ENCODE assay signal across 1 cellular context in the genomic region with DNA sequence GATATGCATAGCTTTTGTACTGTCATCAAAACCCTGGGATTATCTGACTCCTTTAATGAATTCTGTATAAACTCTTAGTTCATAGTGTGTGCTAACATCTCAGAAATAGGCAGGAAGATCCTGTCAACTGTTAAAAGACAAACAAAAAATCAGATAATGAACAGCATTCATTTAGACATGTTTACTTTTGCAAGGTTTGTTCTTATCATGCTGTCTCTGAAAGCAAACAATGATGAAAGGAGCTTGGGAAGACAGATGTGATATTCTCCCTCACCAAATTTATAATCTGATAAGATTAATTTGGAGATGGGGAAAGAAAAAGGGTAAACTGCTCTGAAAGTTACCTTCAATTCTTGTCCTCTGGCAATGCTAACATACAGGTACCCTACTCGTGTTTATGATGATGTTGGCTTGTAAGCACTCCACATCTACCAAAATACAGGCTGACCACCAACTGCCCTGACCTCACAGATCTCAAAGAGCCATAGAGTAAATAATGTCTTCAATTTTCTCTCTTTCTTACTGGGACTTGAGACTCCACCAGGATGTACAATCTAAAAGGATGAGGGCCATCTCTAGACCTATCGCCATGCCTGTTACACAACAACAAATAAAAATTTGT.
A peak's percentile ranks its signal among the peaks of the same experiment; 100 is the strongest.
TF ChIP-seq lines count a peak whose summit lies in the region.

No MANE protein-coding gene starts in this region.

TF ChIP-seq in HepG2, 621 proteins besides CTCF, POLR2A, EP300 and RAD21 (continued from another document and continues in another):
- TF ChIP-seq, protein P1, sequence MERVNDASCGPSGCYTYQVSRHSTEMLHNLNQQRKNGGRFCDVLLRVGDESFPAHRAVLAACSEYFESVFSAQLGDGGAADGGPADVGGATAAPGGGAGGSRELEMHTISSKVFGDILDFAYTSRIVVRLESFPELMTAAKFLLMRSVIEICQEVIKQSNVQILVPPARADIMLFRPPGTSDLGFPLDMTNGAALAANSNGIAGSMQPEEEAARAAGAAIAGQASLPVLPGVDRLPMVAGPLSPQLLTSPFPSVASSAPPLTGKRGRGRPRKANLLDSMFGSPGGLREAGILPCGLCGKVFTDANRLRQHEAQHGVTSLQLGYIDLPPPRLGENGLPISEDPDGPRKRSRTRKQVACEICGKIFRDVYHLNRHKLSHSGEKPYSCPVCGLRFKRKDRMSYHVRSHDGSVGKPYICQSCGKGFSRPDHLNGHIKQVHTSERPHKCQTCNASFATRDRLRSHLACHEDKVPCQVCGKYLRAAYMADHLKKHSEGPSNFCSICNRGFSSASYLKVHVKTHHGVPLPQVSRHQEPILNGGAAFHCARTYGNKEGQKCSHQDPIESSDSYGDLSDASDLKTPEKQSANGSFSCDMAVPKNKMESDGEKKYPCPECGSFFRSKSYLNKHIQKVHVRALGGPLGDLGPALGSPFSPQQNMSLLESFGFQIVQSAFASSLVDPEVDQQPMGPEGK (CRISPR knock-in tag; IDR thresholded peaks at IDR 0.05) = no peak
- TF ChIP-seq ZFYVE20 (CRISPR knock-in tag; IDR thresholded peaks at IDR 0.05; ENCODE audit: borderline replicate concordance, low read depth) = no peak
- no peak for TF ChIP-seq MBD4 (IDR thresholded peaks at IDR 0.05; ENCODE audit: borderline replicate concordance, low read length)
- no peak for TF ChIP-seq NKX3-1 (CRISPR knock-in tag; IDR thresholded peaks at IDR 0.05)
- no peak for TF ChIP-seq SETDB1 (CRISPR knock-in tag; IDR thresholded peaks at IDR 0.05; ENCODE audit: borderline replicate concordance)
- TF ChIP-seq, protein P2, sequence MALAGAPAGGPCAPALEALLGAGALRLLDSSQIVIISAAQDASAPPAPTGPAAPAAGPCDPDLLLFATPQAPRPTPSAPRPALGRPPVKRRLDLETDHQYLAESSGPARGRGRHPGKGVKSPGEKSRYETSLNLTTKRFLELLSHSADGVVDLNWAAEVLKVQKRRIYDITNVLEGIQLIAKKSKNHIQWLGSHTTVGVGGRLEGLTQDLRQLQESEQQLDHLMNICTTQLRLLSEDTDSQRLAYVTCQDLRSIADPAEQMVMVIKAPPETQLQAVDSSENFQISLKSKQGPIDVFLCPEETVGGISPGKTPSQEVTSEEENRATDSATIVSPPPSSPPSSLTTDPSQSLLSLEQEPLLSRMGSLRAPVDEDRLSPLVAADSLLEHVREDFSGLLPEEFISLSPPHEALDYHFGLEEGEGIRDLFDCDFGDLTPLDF (CRISPR knock-in tag; IDR thresholded peaks at IDR 0.05) = no peak
- TF ChIP-seq RFXAP (CRISPR knock-in tag; IDR thresholded peaks at IDR 0.05; ENCODE audit: borderline replicate concordance) = no peak
- TF ChIP-seq SOX13 (IDR thresholded peaks at IDR 0.05) = no peak; the same call in 1 of the 2 replicates
- TF ChIP-seq SOX13 (CRISPR knock-in tag; conservative IDR thresholded peaks at IDR 0.05 in 1 of 2, IDR thresholded peaks at IDR 0.05 in 1 of 2) = peak in 1 of 2 experiments; percentile 88; a peak in 2 of 4 replicates
- no peak for TF ChIP-seq ZNF350 (CRISPR knock-in tag; IDR thresholded peaks at IDR 0.05; ENCODE audit: borderline replicate concordance, low read depth)
- TF ChIP-seq ZNF34 (CRISPR knock-in tag; IDR thresholded peaks at IDR 0.05; ENCODE audit: borderline replicate concordance) = no peak
- no peak for TF ChIP-seq POGZ (CRISPR knock-in tag; IDR thresholded peaks at IDR 0.05)
- TF ChIP-seq ZNF790 (CRISPR knock-in tag; IDR thresholded peaks at IDR 0.05; ENCODE audit: borderline replicate concordance) = no peak
- TF ChIP-seq NAIF1 (CRISPR knock-in tag; IDR thresholded peaks at IDR 0.05; ENCODE audit: borderline replicate concordance) = no peak
- TF ChIP-seq DMAP1 (CRISPR knock-in tag; IDR thresholded peaks at IDR 0.05) = no peak
- TF ChIP-seq FOXJ3 (CRISPR knock-in tag; IDR thresholded peaks at IDR 0.05; ENCODE audit: borderline replicate concordance) = peak; percentile 82; the same call in 1 of the 2 replicates
- TF ChIP-seq KMT2B (CRISPR knock-in tag; IDR thresholded peaks at IDR 0.05) = no peak
- TF ChIP-seq ZNF841 (CRISPR knock-in tag; IDR thresholded peaks at IDR 0.05; ENCODE audit: borderline replicate concordance) = no peak
- TF ChIP-seq ZFY (CRISPR knock-in tag; IDR thresholded peaks at IDR 0.05) = no peak
- TF ChIP-seq ARNT (IDR thresholded peaks at IDR 0.05) = no peak
- TF ChIP-seq, protein P3, sequence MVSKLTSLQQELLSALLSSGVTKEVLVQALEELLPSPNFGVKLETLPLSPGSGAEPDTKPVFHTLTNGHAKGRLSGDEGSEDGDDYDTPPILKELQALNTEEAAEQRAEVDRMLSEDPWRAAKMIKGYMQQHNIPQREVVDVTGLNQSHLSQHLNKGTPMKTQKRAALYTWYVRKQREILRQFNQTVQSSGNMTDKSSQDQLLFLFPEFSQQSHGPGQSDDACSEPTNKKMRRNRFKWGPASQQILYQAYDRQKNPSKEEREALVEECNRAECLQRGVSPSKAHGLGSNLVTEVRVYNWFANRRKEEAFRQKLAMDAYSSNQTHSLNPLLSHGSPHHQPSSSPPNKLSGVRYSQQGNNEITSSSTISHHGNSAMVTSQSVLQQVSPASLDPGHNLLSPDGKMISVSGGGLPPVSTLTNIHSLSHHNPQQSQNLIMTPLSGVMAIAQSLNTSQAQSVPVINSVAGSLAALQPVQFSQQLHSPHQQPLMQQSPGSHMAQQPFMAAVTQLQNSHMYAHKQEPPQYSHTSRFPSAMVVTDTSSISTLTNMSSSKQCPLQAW (CRISPR knock-in tag; IDR thresholded peaks at IDR 0.05) = no peak
- TF ChIP-seq, protein P4, sequence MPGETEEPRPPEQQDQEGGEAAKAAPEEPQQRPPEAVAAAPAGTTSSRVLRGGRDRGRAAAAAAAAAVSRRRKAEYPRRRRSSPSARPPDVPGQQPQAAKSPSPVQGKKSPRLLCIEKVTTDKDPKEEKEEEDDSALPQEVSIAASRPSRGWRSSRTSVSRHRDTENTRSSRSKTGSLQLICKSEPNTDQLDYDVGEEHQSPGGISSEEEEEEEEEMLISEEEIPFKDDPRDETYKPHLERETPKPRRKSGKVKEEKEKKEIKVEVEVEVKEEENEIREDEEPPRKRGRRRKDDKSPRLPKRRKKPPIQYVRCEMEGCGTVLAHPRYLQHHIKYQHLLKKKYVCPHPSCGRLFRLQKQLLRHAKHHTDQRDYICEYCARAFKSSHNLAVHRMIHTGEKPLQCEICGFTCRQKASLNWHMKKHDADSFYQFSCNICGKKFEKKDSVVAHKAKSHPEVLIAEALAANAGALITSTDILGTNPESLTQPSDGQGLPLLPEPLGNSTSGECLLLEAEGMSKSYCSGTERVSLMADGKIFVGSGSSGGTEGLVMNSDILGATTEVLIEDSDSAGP (CRISPR knock-in tag; IDR thresholded peaks at IDR 0.05; ENCODE audit: borderline replicate concordance) = no peak
- TF ChIP-seq PHF21A (CRISPR knock-in tag; IDR thresholded peaks at IDR 0.05) = no peak; the same call in 1 of the 2 replicates
- TF ChIP-seq ZFX (CRISPR knock-in tag; IDR thresholded peaks at IDR 0.05; ENCODE audit: low read depth) = no peak
- TF ChIP-seq SRSF4 (IDR thresholded peaks at IDR 0.05; ENCODE audit: low read depth, low read length, poor library complexity, severe bottlenecking) = no peak
- TF ChIP-seq, protein P5, sequence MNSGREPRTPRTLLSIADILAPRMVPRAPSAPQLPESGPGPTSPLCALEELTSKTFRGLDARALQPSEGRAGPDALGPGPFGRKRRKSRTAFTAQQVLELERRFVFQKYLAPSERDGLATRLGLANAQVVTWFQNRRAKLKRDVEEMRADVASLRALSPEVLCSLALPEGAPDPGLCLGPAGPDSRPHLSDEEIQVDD (CRISPR knock-in tag; IDR thresholded peaks at IDR 0.05; ENCODE audit: borderline replicate concordance) = no peak
- TF ChIP-seq ZNF484 (CRISPR knock-in tag; IDR thresholded peaks at IDR 0.05; ENCODE audit: borderline replicate concordance, low read depth) = no peak
- TF ChIP-seq, protein P6, sequence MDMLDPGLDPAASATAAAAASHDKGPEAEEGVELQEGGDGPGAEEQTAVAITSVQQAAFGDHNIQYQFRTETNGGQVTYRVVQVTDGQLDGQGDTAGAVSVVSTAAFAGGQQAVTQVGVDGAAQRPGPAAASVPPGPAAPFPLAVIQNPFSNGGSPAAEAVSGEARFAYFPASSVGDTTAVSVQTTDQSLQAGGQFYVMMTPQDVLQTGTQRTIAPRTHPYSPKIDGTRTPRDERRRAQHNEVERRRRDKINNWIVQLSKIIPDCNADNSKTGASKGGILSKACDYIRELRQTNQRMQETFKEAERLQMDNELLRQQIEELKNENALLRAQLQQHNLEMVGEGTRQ (IDR thresholded peaks at IDR 0.05; ENCODE audit: low read depth, low read length) = no peak
- TF ChIP-seq, protein P6 (CRISPR knock-in tag; IDR thresholded peaks at IDR 0.05; ENCODE audit: borderline replicate concordance) = no peak
- 0 out of 2 replicates have a peak, but pooled peaks have one; percentile 38 for TF ChIP-seq DPF2 (CRISPR knock-in tag; IDR thresholded peaks at IDR 0.05; ENCODE audit: borderline replicate concordance, low read depth)
- no peak for TF ChIP-seq YY1 (IDR thresholded peaks at IDR 0.05; ENCODE audit: insufficient read depth, insufficient replicate concordance, low read depth, low read length)
- no peak for TF ChIP-seq RELA (CRISPR knock-in tag; IDR thresholded peaks at IDR 0.05)
- no peak for TF ChIP-seq ZMAT3 (CRISPR knock-in tag; conservative IDR thresholded peaks at IDR 0.05)
- TF ChIP-seq ZNF552 (CRISPR knock-in tag; IDR thresholded peaks at IDR 0.05; ENCODE audit: borderline replicate concordance) = no peak
- 0 out of 2 replicates have a peak, but pooled peaks have one; percentile 33 for TF ChIP-seq KDM3A (CRISPR knock-in tag; IDR thresholded peaks at IDR 0.05; ENCODE audit: low read depth)
- no peak for TF ChIP-seq ZNF296 (CRISPR knock-in tag; conservative IDR thresholded peaks at IDR 0.05)
- no peak for TF ChIP-seq HDAC6 (IDR thresholded peaks at IDR 0.05; ENCODE audit: low read depth, low read length)
- peak; percentile 74 for TF ChIP-seq NR2F6 (IDR thresholded peaks at IDR 0.05)
- TF ChIP-seq NR2F6 (CRISPR knock-in tag; IDR thresholded peaks at IDR 0.05) = peak; percentile 48
- TF ChIP-seq SMC3 (IDR thresholded peaks at IDR 0.05; ENCODE audit: low read length) = no peak
- TF ChIP-seq NCOA1 (CRISPR knock-in tag; IDR thresholded peaks at IDR 0.05) = no peak
- TF ChIP-seq, protein P7, sequence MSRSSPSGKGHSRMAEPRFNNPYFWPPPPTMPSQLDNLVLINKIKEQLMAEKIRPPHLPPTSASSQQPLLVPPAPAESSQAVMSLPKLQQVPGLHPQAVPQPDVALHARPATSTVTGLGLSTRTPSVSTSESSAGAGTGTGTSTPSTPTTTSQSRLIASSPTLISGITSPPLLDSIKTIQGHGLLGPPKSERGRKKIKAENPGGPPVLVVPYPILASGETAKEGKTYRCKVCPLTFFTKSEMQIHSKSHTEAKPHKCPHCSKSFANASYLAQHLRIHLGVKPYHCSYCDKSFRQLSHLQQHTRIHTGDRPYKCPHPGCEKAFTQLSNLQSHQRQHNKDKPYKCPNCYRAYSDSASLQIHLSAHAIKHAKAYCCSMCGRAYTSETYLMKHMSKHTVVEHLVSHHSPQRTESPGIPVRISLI (CRISPR knock-in tag; IDR thresholded peaks at IDR 0.05; ENCODE audit: borderline replicate concordance) = no peak
- no peak for TF ChIP-seq ZNF782 (CRISPR knock-in tag; IDR thresholded peaks at IDR 0.05; ENCODE audit: borderline replicate concordance)
- TF ChIP-seq ZBTB20 (CRISPR knock-in tag; IDR thresholded peaks at IDR 0.05; ENCODE audit: borderline replicate concordance, low read depth) = no peak
- no peak for TF ChIP-seq CHD4 (IDR thresholded peaks at IDR 0.05; ENCODE audit: borderline replicate concordance, low read length)
- TF ChIP-seq ZNF101 (CRISPR knock-in tag; IDR thresholded peaks at IDR 0.05; ENCODE audit: borderline replicate concordance, low read depth) = no peak
- TF ChIP-seq GATAD1 (CRISPR knock-in tag; IDR thresholded peaks at IDR 0.05) = 0 out of 2 replicates have a peak, but pooled peaks have one; percentile 3
- no peak for TF ChIP-seq MZF1 (CRISPR knock-in tag; IDR thresholded peaks at IDR 0.05; ENCODE audit: borderline replicate concordance)
- TF ChIP-seq, protein P8, sequence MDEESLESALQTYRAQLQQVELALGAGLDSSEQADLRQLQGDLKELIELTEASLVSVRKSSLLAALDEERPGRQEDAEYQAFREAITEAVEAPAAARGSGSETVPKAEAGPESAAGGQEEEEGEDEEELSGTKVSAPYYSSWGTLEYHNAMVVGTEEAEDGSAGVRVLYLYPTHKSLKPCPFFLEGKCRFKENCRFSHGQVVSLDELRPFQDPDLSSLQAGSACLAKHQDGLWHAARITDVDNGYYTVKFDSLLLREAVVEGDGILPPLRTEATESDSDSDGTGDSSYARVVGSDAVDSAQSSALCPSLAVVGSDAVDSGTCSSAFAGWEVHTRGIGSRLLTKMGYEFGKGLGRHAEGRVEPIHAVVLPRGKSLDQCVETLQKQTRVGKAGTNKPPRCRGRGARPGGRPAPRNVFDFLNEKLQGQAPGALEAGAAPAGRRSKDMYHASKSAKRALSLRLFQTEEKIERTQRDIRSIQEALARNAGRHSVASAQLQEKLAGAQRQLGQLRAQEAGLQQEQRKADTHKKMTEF (CRISPR knock-in tag; IDR thresholded peaks at IDR 0.05) = peak; percentile 78
- TF ChIP-seq, protein P9, sequence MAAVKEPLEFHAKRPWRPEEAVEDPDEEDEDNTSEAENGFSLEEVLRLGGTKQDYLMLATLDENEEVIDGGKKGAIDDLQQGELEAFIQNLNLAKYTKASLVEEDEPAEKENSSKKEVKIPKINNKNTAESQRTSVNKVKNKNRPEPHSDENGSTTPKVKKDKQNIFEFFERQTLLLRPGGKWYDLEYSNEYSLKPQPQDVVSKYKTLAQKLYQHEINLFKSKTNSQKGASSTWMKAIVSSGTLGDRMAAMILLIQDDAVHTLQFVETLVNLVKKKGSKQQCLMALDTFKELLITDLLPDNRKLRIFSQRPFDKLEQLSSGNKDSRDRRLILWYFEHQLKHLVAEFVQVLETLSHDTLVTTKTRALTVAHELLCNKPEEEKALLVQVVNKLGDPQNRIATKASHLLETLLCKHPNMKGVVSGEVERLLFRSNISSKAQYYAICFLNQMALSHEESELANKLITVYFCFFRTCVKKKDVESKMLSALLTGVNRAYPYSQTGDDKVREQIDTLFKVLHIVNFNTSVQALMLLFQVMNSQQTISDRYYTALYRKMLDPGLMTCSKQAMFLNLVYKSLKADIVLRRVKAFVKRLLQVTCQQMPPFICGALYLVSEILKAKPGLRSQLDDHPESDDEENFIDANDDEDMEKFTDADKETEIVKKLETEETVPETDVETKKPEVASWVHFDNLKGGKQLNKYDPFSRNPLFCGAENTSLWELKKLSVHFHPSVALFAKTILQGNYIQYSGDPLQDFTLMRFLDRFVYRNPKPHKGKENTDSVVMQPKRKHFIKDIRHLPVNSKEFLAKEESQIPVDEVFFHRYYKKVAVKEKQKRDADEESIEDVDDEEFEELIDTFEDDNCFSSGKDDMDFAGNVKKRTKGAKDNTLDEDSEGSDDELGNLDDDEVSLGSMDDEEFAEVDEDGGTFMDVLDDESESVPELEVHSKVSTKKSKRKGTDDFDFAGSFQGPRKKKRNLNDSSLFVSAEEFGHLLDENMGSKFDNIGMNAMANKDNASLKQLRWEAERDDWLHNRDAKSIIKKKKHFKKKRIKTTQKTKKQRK (IDR thresholded peaks at IDR 0.05; ENCODE audit: low read length) = no peak
- no peak for TF ChIP-seq ZNF598 (CRISPR knock-in tag; IDR thresholded peaks at IDR 0.05; ENCODE audit: borderline replicate concordance)
- no peak; the same call in 1 of the 2 replicates for TF ChIP-seq IRF2 (CRISPR knock-in tag; IDR thresholded peaks at IDR 0.05)
